10 cellular contexts compared by ENCODE assay signal in genomic region chr10:48614481-48615383, GRCh38. TPM values are rescaled to one million over a fixed set of nuclear protein-coding genes. Genes with fewer than 3 reads are reported as not detected.
DNase-seq lines count a peak whose midpoint lies in the region; ATAC-seq and TF ChIP-seq lines count a peak whose summit lies in the region.
"Had no signal": no experiment of that assay in that cellular context is flagged by ENCODE, and none has a peak within 500 bp of the region (broad histone marks: within the 10 kb centered on the region; RNA-seq: fewer than 3 reads in every experiment).

No MANE protein-coding gene starts in this region.

- H3K36me3 Mint-ChIP-seq in MCF 10A (ENCODE audit: insufficient read depth, unreplicated experiment), result no peaks in the 10 kb centered on the region
- peaks cover 1 to 7% of the 10 kb centered on the region in 2 donors for H3K36me3 Mint-ChIP-seq in stimulated activated naive B cell treated with anti-CD40 and anti-IgM and Interleukin-4, amounts not matched to agents 10 μg/mL and 1 μg/mL and 100 μg/mL, for 72 hours

- WGBS in testis, 2 donors, result 82 to 83% methylated on average over 2 of the region's 2 CpGs

- TF ChIP-seq CTCF in MCF 10A (IDR thresholded peaks at IDR 0.05; ENCODE audit: unreplicated experiment) (peak; percentile 30), breast epithelium (IDR thresholded peaks at IDR 0.05) (no peak), testis (IDR thresholded peaks at IDR 0.05) (no peak)

- H3K36me3 ChIP-seq in breast epithelium (no peaks in the 10 kb centered on the region), testis (ENCODE audit: low read depth, missing control alignments) (no peaks in the 10 kb centered on the region)

- H3K4me3 Mint-ChIP-seq in MCF 10A (ENCODE audit: unreplicated experiment), result no peak overlapping the region
- H3K4me3 Mint-ChIP-seq in stimulated activated naive B cell treated with anti-CD40 and anti-IgM and Interleukin-4, amounts not matched to agents 10 μg/mL and 1 μg/mL and 100 μg/mL, for 72 hours, result peak overlapping the region in 1 of 2 donors; percentile 4

- DNase-seq in MCF 10A (ENCODE audit: unreplicated experiment) (no peak), breast epithelium (ENCODE audit: low spot score in 2 of 2) (no peak), astrocyte of the hippocampus (ENCODE audit: low read depth, low spot score) (peak; percentile 38), testis (no peak), KBM-7 (no peak)
- DNase-seq in stimulated activated naive B cell treated with anti-CD40 and anti-IgM and Interleukin-4, amounts not matched to agents 10 μg/mL and 1 μg/mL and 100 μg/mL, for 72 hours, result no peak
- DNase-seq: C1 segment of cervical spinal cord, NCI-H2081 had no signal

- no TSS peak for BruUV-seq in MCF 10A (replicated peaks; lab: Mats Ljungman, UMichigan)

- no peak overlapping the region for H3K4me3 ChIP-seq in breast epithelium
- H3K4me3 ChIP-seq in testis, result no peak overlapping the region

- no peaks in the 10 kb centered on the region for H3K4me1 ChIP-seq in breast epithelium
- H3K4me1 ChIP-seq in testis, result no peaks in the 10 kb centered on the region

- TF ChIP-seq POLR2A in breast epithelium (IDR thresholded peaks at IDR 0.05) (no peak), testis (IDR thresholded peaks at IDR 0.05) (no peak)

- peaks cover 7% of the 10 kb centered on the region for H3K9me3 Mint-ChIP-seq in MCF 10A (ENCODE audit: unreplicated experiment)
- no peaks in the 10 kb centered on the region for H3K9me3 Mint-ChIP-seq in stimulated activated naive B cell treated with anti-CD40 and anti-IgM and Interleukin-4, amounts not matched to agents 10 μg/mL and 1 μg/mL and 100 μg/mL, for 72 hours

- no peaks in the 10 kb centered on the region for H3K4me1 Mint-ChIP-seq in MCF 10A (ENCODE audit: insufficient read depth, unreplicated experiment)
- peaks cover 11 to 20% of the 10 kb centered on the region in 2 donors for H3K4me1 Mint-ChIP-seq in stimulated activated naive B cell treated with anti-CD40 and anti-IgM and Interleukin-4, amounts not matched to agents 10 μg/mL and 1 μg/mL and 100 μg/mL, for 72 hours

- peak; percentile 85 for ATAC-seq in HG03045 (IDR thresholded peaks at IDR 0.05; ENCODE audit: unreplicated experiment)
- peak; percentile 31 to 45 for ATAC-seq in stimulated activated naive B cell treated with anti-CD40 and anti-IgM and Interleukin-4, amounts not matched to agents 10 μg/mL and 1 μg/mL and 100 μg/mL, for 72 hours (replicated peaks)
- ATAC-seq in HG03025 (IDR thresholded peaks at IDR 0.05; ENCODE audit: low FRiP score, unreplicated experiment), result no peak

- no peak overlapping the region for H3K27ac Mint-ChIP-seq in MCF 10A (ENCODE audit: low read depth, unreplicated experiment)
- no peak overlapping the region for H3K27ac Mint-ChIP-seq in stimulated activated naive B cell treated with anti-CD40 and anti-IgM and Interleukin-4, amounts not matched to agents 10 μg/mL and 1 μg/mL and 100 μg/mL, for 72 hours

- intact Hi-C loops in MCF 10A (cut with micrococcal nuclease) (no loop called here), breast epithelium (cut with DNase I; ENCODE audit: low total_unique reads) (no loop called here), testis (cut with DNase I; ENCODE audit: low total_unique reads) (no loop called here)

- H3K27me3 Mint-ChIP-seq in MCF 10A (ENCODE audit: insufficient read depth, unreplicated experiment), result peaks cover 46% of the 10 kb centered on the region
- H3K27me3 Mint-ChIP-seq in stimulated activated naive B cell treated with anti-CD40 and anti-IgM and Interleukin-4, amounts not matched to agents 10 μg/mL and 1 μg/mL and 100 μg/mL, for 72 hours, result peaks cover 26 to 52% of the 10 kb centered on the region in 2 donors

- H3K9me3 ChIP-seq in breast epithelium (peaks cover 0 to 6% of the 10 kb centered on the region in 2 donors), testis (no peaks in the 10 kb centered on the region)

- no peak overlapping the region for H3K27ac ChIP-seq in breast epithelium
- H3K27ac ChIP-seq in testis, result no peak overlapping the region

- in situ Hi-C loops in KBM-7 (cut with MboI; ENCODE audit: low pct_unique_long_range_greater_than_20kb, low sequenced_read_pairs), result no loop called here

- H3K27me3 ChIP-seq in breast epithelium (no peaks in the 10 kb centered on the region), testis (no peaks in the 10 kb centered on the region)

- CTCF ChIA-PET in MCF 10A (lab: Yijun Ruan, JAX), result interaction anchor here (0.6 to 2.9 kb wide), 29 partner anchors 8 to 948 kb away, joined by 3 to 37 read pairs (median 4); partner anchors contain the start of gene ARHGAP22

- POLR2A ChIA-PET in MCF 10A (lab: Yijun Ruan, JAX), result interaction anchor here (0.7 to 1.0 kb wide), 4 partner anchors 8 to 230 kb away, joined by 3 to 6 read pairs (median 4); no protein-coding TSS in a partner anchor

RNA-seq across cellular contexts. Expression of gene ARHGAP22, which starts 9.9 kb away (rescaled TPM):
- total RNA-seq in MCF 10A (2022), result 4.0 and 6.3 TPM in 2 replicates
- 1 to 10 TPM; 2.6 to 8.2 (median 4.8) TPM for total RNA-seq in breast epithelium
- total RNA-seq in testis, result 10 to 100 TPM in 1 of 2 donors, 1 to 10 TPM in 1; 6.2 to 11.9 TPM
- 8.8 TPM for polyA plus RNA-seq in testis (ENCODE audit: insufficient read depth, low read depth, low replicate concordance)
